In the genomic region with DNA sequence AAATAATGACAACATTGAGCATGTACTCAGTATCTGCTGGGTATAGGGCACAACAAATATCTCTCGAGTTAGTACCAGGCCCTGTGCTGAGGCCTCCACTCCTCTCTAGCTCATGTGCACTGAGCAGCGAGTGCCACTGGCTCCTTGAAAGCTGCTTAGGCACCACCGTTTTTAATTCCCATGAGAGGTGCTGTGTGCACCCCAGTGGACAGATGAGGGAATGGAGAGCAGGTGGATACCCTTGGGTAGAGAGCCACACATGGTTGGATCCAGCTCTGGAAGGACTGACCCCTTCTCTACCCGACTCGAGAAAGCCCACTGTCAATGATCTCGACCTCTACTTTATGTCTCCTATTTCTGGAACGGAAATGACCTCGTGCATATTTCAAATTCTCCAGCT, we compare ENCODE assay signal across 8 cellular contexts. TPM values are rescaled to one million over a fixed set of nuclear protein-coding genes. Genes with fewer than 3 reads are reported as not detected.
DNase-seq lines count a peak whose midpoint lies in the region; ATAC-seq and TF ChIP-seq lines count a peak whose summit lies in the region.
"Not testable (repeated sequence)": the region's sequence is repeated elsewhere in the genome, so short reads cannot be mapped to it uniquely, and the experiment has no call there.

No MANE protein-coding gene starts in this region.

- not testable (repeated sequence) for H3K27me3 ChIP-seq in GM06990 (replicated peaks; ENCODE audit: control insufficient read depth, insufficient read depth, low read length); MG63; psoas muscle (ENCODE audit: insufficient read depth in 3 of 3, low read length in 2 of 3)

- H3K4me1 ChIP-seq in psoas muscle = not testable (repeated sequence)

- H3K4me3 Mint-ChIP-seq in activated CD8-positive, alpha-beta memory T cell treated with anti-CD3 and anti-CD28 coated beads, Interleukin-2, amount 10 ng/mL, durations not matched to agents 7 days and 5 days = not testable (repeated sequence)

- H3K9me3 Mint-ChIP-seq in activated CD8-positive, alpha-beta memory T cell treated with anti-CD3 and anti-CD28 coated beads, Interleukin-2, amount 10 ng/mL, durations not matched to agents 7 days and 5 days (ENCODE audit: low read depth) = not testable (repeated sequence)

- DNase-seq in A172 (ENCODE audit: low spot score) (peak; percentile 3), MG63 (peak; percentile 43), RPMI8226 (peak; percentile 46), dedifferentiated amniotic fluid mesenchymal stem cell (ENCODE audit: extremely low spot score) (peak; percentile 6), kidney tubule cell (ENCODE audit: low spot score) (peak; percentile 20)
- DNase-seq in GM06990 (ENCODE audit: extremely low read depth, insufficient read length); psoas muscle: not testable (repeated sequence)
- DNase-seq in activated CD8-positive, alpha-beta memory T cell treated with anti-CD3 and anti-CD28 coated beads, Interleukin-2, amount 10 ng/mL, durations not matched to agents 7 days and 5 days = peak; percentile 40

- H3K36me3 ChIP-seq in GM06990 (ENCODE audit: control insufficient read depth, insufficient read depth, low read length); MG63; psoas muscle (ENCODE audit: insufficient read depth in 1 of 2, low read depth in 1 of 2): not testable (repeated sequence)

- CTCF ChIA-PET in activated CD8-positive, alpha-beta memory T cell treated with anti-CD3 and anti-CD28 coated beads, Interleukin-2, amount 10 ng/mL, durations not matched to agents 7 days and 5 days (lab: Charles Lee) = not testable (repeated sequence)

- H3K27me3 Mint-ChIP-seq in activated CD8-positive, alpha-beta memory T cell treated with anti-CD3 and anti-CD28 coated beads, Interleukin-2, amount 10 ng/mL, durations not matched to agents 7 days and 5 days = not testable (repeated sequence)

- H3K27ac Mint-ChIP-seq in activated CD8-positive, alpha-beta memory T cell treated with anti-CD3 and anti-CD28 coated beads, Interleukin-2, amount 10 ng/mL, durations not matched to agents 7 days and 5 days = not testable (repeated sequence)

- ATAC-seq in activated CD8-positive, alpha-beta memory T cell treated with anti-CD3 and anti-CD28 coated beads, Interleukin-2, amount 10 ng/mL, durations not matched to agents 7 days and 5 days; psoas muscle: not testable (repeated sequence)

- H3K36me3 Mint-ChIP-seq in activated CD8-positive, alpha-beta memory T cell treated with anti-CD3 and anti-CD28 coated beads, Interleukin-2, amount 10 ng/mL, durations not matched to agents 7 days and 5 days = not testable (repeated sequence)

- peak; percentile 4 for TF ChIP-seq CTCF in GM06990 (IDR thresholded peaks at IDR 0.05; ENCODE audit: insufficient read depth, low read length, poor library complexity, severe bottlenecking)
- not testable (repeated sequence) for TF ChIP-seq CTCF in psoas muscle (IDR thresholded peaks at IDR 0.05)

- not testable (repeated sequence) for H3K4me1 Mint-ChIP-seq in activated CD8-positive, alpha-beta memory T cell treated with anti-CD3 and anti-CD28 coated beads, Interleukin-2, amount 10 ng/mL, durations not matched to agents 7 days and 5 days

- intact Hi-C loops in psoas muscle (cut with DNase I) = not testable (repeated sequence)

- not testable (repeated sequence) for H3K4me3 ChIP-seq in GM06990 (replicated peaks; ENCODE audit: low read depth, low read length); MG63; psoas muscle

- peak overlapping the region; percentile 41 for H3K27ac ChIP-seq in psoas muscle

- 18 to 48% (median 31%) methylated on average over 4 to 5 of the region's 8 CpGs for WGBS in psoas muscle, 3 donors

- H3K9me3 ChIP-seq in MG63, psoas muscle: not testable (repeated sequence)

RNA-seq across cellular contexts. Expression of gene NBPF8, which starts 58.7 kb away (rescaled TPM):
- 6.8 and 10.2 TPM in 2 replicates for total RNA-seq in A172 (2014; rRNA removed; shearing (Covaris generic))
- total RNA-seq in MG63 (2014; rRNA removed; shearing (Covaris generic); ENCODE audit: low replicate concordance) = 1.7 and 3.4 TPM in 2 replicates
- 10 to 100 TPM; 37.0 to 39.1 TPM for total RNA-seq in activated CD8-positive, alpha-beta memory T cell treated with anti-CD3 and anti-CD28 coated beads, Interleukin-2, amount 10 ng/mL, durations not matched to agents 7 days and 5 days
- 1 to 10 TPM; 1.6 to 2.3 (median 1.9) TPM for total RNA-seq in psoas muscle
- polyA plus RNA-seq in psoas muscle = 1 to 10 TPM; 1.6 to 4.6 (median 3.1) TPM
